9 cellular contexts compared by ENCODE assay signal in genomic region chr22:50530280-50530856, GRCh38. TPM values are rescaled to one million over a fixed set of nuclear protein-coding genes. Genes with fewer than 3 reads are reported as not detected.
DNase-seq lines count a peak whose midpoint lies in the region; ATAC-seq, FAIRE-seq and TF ChIP-seq lines count a peak whose summit lies in the region.
"Had no signal": no experiment of that assay in that cellular context is flagged by ENCODE, and none has a peak within 500 bp of the region (broad histone marks: within the 10 kb centered on the region; RNA-seq: fewer than 3 reads in every experiment).

No MANE protein-coding gene starts in this region.

- CTCF ChIA-PET in WTC11 (lab: Charles Lee) = interaction anchor here (2.4 kb wide), 1 partner anchor 33 kb away, joined by 9 read pairs; the partner anchor contains the start of gene SYCE3

- POLR2A ChIA-PET in WTC11 (lab: Charles Lee) = no interaction called here

- no peaks in the 10 kb centered on the region for H3K36me3 ChIP-seq in esophagus muscularis mucosa
- peaks cover 3% of the 10 kb centered on the region in 2 donors for H3K36me3 ChIP-seq in muscle layer of duodenum (ENCODE audit: control insufficient read depth in 1 of 2, insufficient read depth in 2 of 2, low read length in 2 of 2)

- H3K27ac ChIP-seq in esophagus muscularis mucosa (replicated peaks in 1 of 4) (peak overlapping the region; percentile 79 to 93 (median 88)), muscle layer of duodenum (ENCODE audit: low read length) (peak overlapping the region; percentile 98)

- peaks cover 35 to 68% (median 61%) of the 10 kb centered on the region in 4 donors for H3K4me1 ChIP-seq in esophagus muscularis mucosa
- H3K4me1 ChIP-seq in muscle layer of duodenum (ENCODE audit: control insufficient read depth in 1 of 2, insufficient read depth in 2 of 2, low read length in 2 of 2) = peaks cover 4 to 48% of the 10 kb centered on the region in 2 donors

- intact Hi-C loops in esophagus muscularis mucosa (cut with DNase I) = no loop called here

- ATAC-seq in HG03342 (IDR thresholded peaks at IDR 0.05; ENCODE audit: unreplicated experiment) (peak; percentile 17), WTC11 (no peak), GM19467 (IDR thresholded peaks at IDR 0.05; ENCODE audit: unreplicated experiment) (no peak)

- peak overlapping the region; percentile 72 for H3K4me3 Mint-ChIP-seq in WTC11

- H3K4me3 ChIP-seq in esophagus muscularis mucosa = peak overlapping the region; percentile 62 to 72 (median 63)
- H3K4me3 ChIP-seq in muscle layer of duodenum (ENCODE audit: low read depth in 1 of 2, low read length in 2 of 2) = peak overlapping the region; percentile 44 to 56

- no peaks in the 10 kb centered on the region for H3K36me3 Mint-ChIP-seq in WTC11

- TF ChIP-seq POLR2A in esophagus muscularis mucosa (IDR thresholded peaks at IDR 0.05; ENCODE audit: low read depth) = peak; percentile 46

- H3K9me3 ChIP-seq in esophagus muscularis mucosa (no peaks in the 10 kb centered on the region), muscle layer of duodenum (ENCODE audit: control insufficient read depth in 1 of 2, low read length in 2 of 2) (no peaks in the 10 kb centered on the region)

- H3K9me3 Mint-ChIP-seq in WTC11 = no peaks in the 10 kb centered on the region

- TF ChIP-seq EP300 in esophagus muscularis mucosa (IDR thresholded peaks at IDR 0.05) = no peak

- peaks cover 80% of the 10 kb centered on the region for H3K27me3 Mint-ChIP-seq in WTC11 (ENCODE audit: low read depth)

- no peak overlapping the region for H3K27ac Mint-ChIP-seq in WTC11

- peak; percentile 91 for FAIRE-seq in GM18507 (lab: Jason Lieb, UNC)
- FAIRE-seq: endometrium had no signal

- peaks cover 10 to 64% (median 37%) of the 10 kb centered on the region in 4 donors for H3K27me3 ChIP-seq in esophagus muscularis mucosa
- H3K27me3 ChIP-seq in muscle layer of duodenum (ENCODE audit: low read depth, low read length) = no peaks in the 10 kb centered on the region

- DNase-seq in GM18507 (ENCODE audit: extremely low spot score, insufficient read length, low read depth) (no peak), WTC11 (ENCODE audit: low spot score) (peak; percentile 48), esophagus muscularis mucosa (ENCODE audit: extremely low spot score) (no peak), Ammon's horn (ENCODE audit: low spot score) (no peak), ecto neural progenitor cell (ENCODE audit: low spot score) (no peak)

- TF ChIP-seq CTCF in WTC11 (IDR thresholded peaks at IDR 0.05) = no peak
- no peak for TF ChIP-seq CTCF in esophagus muscularis mucosa (IDR thresholded peaks at IDR 0.05)

- peaks cover 15% of the 10 kb centered on the region for H3K4me1 Mint-ChIP-seq in WTC11

- WGBS in esophagus muscularis mucosa = 8% methylated on average over 11 of the region's 58 CpGs

TF ChIP-seq in WTC11, 78 proteins besides CTCF, POLR2A, EP300 and RAD21:
- TF ChIP-seq GABPB1 (CRISPR knock-in tag; IDR thresholded peaks at IDR 0.05) (peak; percentile 80), ZMAT4 (CRISPR knock-in tag; IDR thresholded peaks at IDR 0.05) (no peak), PREB (CRISPR knock-in tag; IDR thresholded peaks at IDR 0.05; ENCODE audit: borderline replicate concordance) (0 out of 2 replicates have a peak, but pooled peaks have one; percentile 66), FOXP1 (CRISPR knock-in tag; IDR thresholded peaks at IDR 0.05; ENCODE audit: borderline replicate concordance) (0 out of 2 replicates have a peak, but pooled peaks have one; percentile 36), FOXK1 (CRISPR knock-in tag; IDR thresholded peaks at IDR 0.05) (0 out of 2 replicates have a peak, but pooled peaks have one; percentile 8), ZNF532 (CRISPR knock-in tag; IDR thresholded peaks at IDR 0.05; ENCODE audit: borderline replicate concordance) (no peak), TEAD1 (CRISPR knock-in tag; IDR thresholded peaks at IDR 0.05) (no peak), JUN (CRISPR knock-in tag; IDR thresholded peaks at IDR 0.05) (0 out of 2 replicates have a peak, but pooled peaks have one; percentile 42), SP1 (CRISPR knock-in tag; conservative IDR thresholded peaks at IDR 0.05) (peak; percentile 13; the same call in 1 of the 2 replicates), ZNF121 (CRISPR knock-in tag; IDR thresholded peaks at IDR 0.05) (peak; percentile 80), RELA (CRISPR knock-in tag; IDR thresholded peaks at IDR 0.05; ENCODE audit: borderline replicate concordance) (0 out of 2 replicates have a peak, but pooled peaks have one; percentile 50), ZNF138 (CRISPR knock-in tag; conservative IDR thresholded peaks at IDR 0.05) (no peak)

RNA-seq across cellular contexts. Expression of gene TYMP, which starts 0.6 kb away (rescaled TPM):
- 1.2 to 1.8 TPM (median 1.5 TPM) in 3 replicates for total RNA-seq in WTC11 (2021)
- total RNA-seq in esophagus muscularis mucosa = 10 to 100 TPM; 27.4 to 79.2 (median 35.9) TPM

RNA-seq across cellular contexts. Expression of gene SCO2, which starts 5.0 kb away (rescaled TPM):
- total RNA-seq in WTC11 (2021) (1.5 to 5.5 TPM in 2 of 3 replicates, not detected in the other), esophagus muscularis mucosa (1 to 10 TPM in 2 of 4 donors, not detected in 2; 3.1 to 5.1 TPM)

RNA-seq across cellular contexts. Expression of gene KLHDC7B, which starts 15.3 kb away (rescaled TPM):
- total RNA-seq in WTC11 (2021) (not detected in 3 replicates), esophagus muscularis mucosa (under 1 TPM in 1 of 4 donors, not detected in 3; 0.17 TPM)

RNA-seq across cellular contexts. Expression of gene NCAPH2, which starts 22.3 kb away (rescaled TPM):
- total RNA-seq in WTC11 (2021) = 69.8 to 78.4 TPM (median 70.3 TPM) in 3 replicates
- total RNA-seq in esophagus muscularis mucosa = 10 to 100 TPM; 30.3 to 44.6 (median 41.7) TPM

RNA-seq across cellular contexts. Expression of gene LMF2, which starts 22.9 kb away (rescaled TPM):
- total RNA-seq in WTC11 (2021) = 38.1 to 43.7 TPM (median 39.8 TPM) in 3 replicates
- total RNA-seq in esophagus muscularis mucosa = 10 to 100 TPM; 34.9 to 67.1 (median 46.8) TPM

Comparison
In these comparisons a context has a peak if more than half of its experiments do, and no peak if none do; other contexts are left out.
1. RNA of gene TYMP, which starts 0.6 kb away (total RNA-seq): 27.4 to 79.2 TPM in esophagus muscularis mucosa; 1.2 to 1.8 TPM in WTC11; every median in the first group is over 10 times any median in the second.